In genomic region chr17:48837453-48837852, GRCh38 we compare ENCODE assay signal across 11 cellular contexts. TPM values are rescaled to one million over a fixed set of nuclear protein-coding genes. Genes with fewer than 3 reads are reported as not detected.
A peak's percentile ranks its signal among the peaks of the same experiment; 100 is the strongest.
DNase-seq lines count a peak whose midpoint lies in the region; ATAC-seq lines count a peak whose summit lies in the region.
"Not testable (repeated sequence)": the region's sequence is repeated elsewhere in the genome, so short reads cannot be mapped to it uniquely, and the experiment has no call there.
"Had no signal": no experiment of that assay in that cellular context is flagged by ENCODE, and none has a peak within 500 bp of the region (broad histone marks: within the 10 kb centered on the region; RNA-seq: fewer than 3 reads in every experiment).

No MANE protein-coding gene starts in this region.

- POLR2A ChIA-PET in CD8-positive, alpha-beta memory T cell (lab: Charles Lee); naive thymus-derived CD8-positive, alpha-beta T cell (lab: Charles Lee): not testable (repeated sequence)

- peak overlapping the region; percentile 43 to 91 (median 71) for H3K4me3 Mint-ChIP-seq in CD8-positive, alpha-beta memory T cell
- H3K4me3 Mint-ChIP-seq in IgD-negative memory B cell: peak overlapping the region; percentile 6 to 83 (median 44)
- peak overlapping the region; percentile 69 for H3K4me3 Mint-ChIP-seq in activated T-helper 1 cell treated with anti-CD3 and anti-CD28 coated beads, Interleukin-12 subunit alpha, Interleukin-12 subunit beta, Interleukin-2, Interleukin-4 antibody, amounts not matched to agents 30 ng/mL and 10 ng/mL and 1 ng/mL, durations not matched to agents 14 hours and 24 hours and 36 hours
- peak overlapping the region; percentile 57 to 90 (median 82) for H3K4me3 Mint-ChIP-seq in naive thymus-derived CD8-positive, alpha-beta T cell

- peak in 2 of 5 donors; percentile 66 to 70 for DNase-seq in CD8-positive, alpha-beta memory T cell
- DNase-seq in NOMO-1 treated with DMSO at 0.1 percent for 48 hours (lab: John Stamatoyannopoulos, UW; ENCODE audit: unreplicated experiment) (peak; percentile 85), UCSD-AML1 (lab: John Stamatoyannopoulos, UW; ENCODE audit: unreplicated experiment) (peak; percentile 14)
- DNase-seq in activated T-helper 1 cell treated with anti-CD3 and anti-CD28 coated beads, Interleukin-12 subunit alpha, Interleukin-12 subunit beta, Interleukin-2, Interleukin-4 antibody, amounts not matched to agents 30 ng/mL and 10 ng/mL and 1 ng/mL, durations not matched to agents 14 hours and 24 hours and 36 hours (ENCODE audit: low spot score): peak; percentile 45
- not testable (repeated sequence) for DNase-seq in effector memory CD4-positive, alpha-beta T cell
- peak in 3 of 10 donors; percentile 72 to 76 (median 74) for DNase-seq in naive thymus-derived CD8-positive, alpha-beta T cell

- H3K36me3 ChIP-seq in CD8-positive, alpha-beta memory T cell (ENCODE audit: insufficient read depth, low read length); effector memory CD4-positive, alpha-beta T cell (ENCODE audit: control insufficient read depth, insufficient read depth, low read length); thymus (ENCODE audit: control insufficient read depth, insufficient read depth): not testable (repeated sequence)

- intact Hi-C loops in activated T-helper 1 cell treated with anti-CD3 and anti-CD28 coated beads, Interleukin-12 subunit alpha, Interleukin-12 subunit beta, Interleukin-2, Interleukin-4 antibody, amounts not matched to agents 30 ng/mL and 10 ng/mL and 1 ng/mL, durations not matched to agents 14 hours and 24 hours and 36 hours (cut with micrococcal nuclease): loop anchor here (10.0 kb wide), 1 partner anchor 1193 kb away; the partner anchor contains the start of gene KPNB1

- peaks cover 0 to 17% (median 7%) of the 10 kb centered on the region in 3 donors for H3K36me3 Mint-ChIP-seq in CD8-positive, alpha-beta memory T cell
- not testable (repeated sequence) for H3K36me3 Mint-ChIP-seq in IgD-negative memory B cell
- H3K36me3 Mint-ChIP-seq in activated T-helper 1 cell treated with anti-CD3 and anti-CD28 coated beads, Interleukin-12 subunit alpha, Interleukin-12 subunit beta, Interleukin-2, Interleukin-4 antibody, amounts not matched to agents 30 ng/mL and 10 ng/mL and 1 ng/mL, durations not matched to agents 14 hours and 24 hours and 36 hours (ENCODE audit: low read depth): peaks cover 29% of the 10 kb centered on the region
- H3K36me3 Mint-ChIP-seq in naive thymus-derived CD8-positive, alpha-beta T cell: peaks cover 0 to 17% (median 0%) of the 10 kb centered on the region in 3 donors

- H3K9me3 Mint-ChIP-seq in CD8-positive, alpha-beta memory T cell; IgD-negative memory B cell; activated T-helper 1 cell treated with anti-CD3 and anti-CD28 coated beads, Interleukin-12 subunit alpha, Interleukin-12 subunit beta, Interleukin-2, Interleukin-4 antibody, amounts not matched to agents 30 ng/mL and 10 ng/mL and 1 ng/mL, durations not matched to agents 14 hours and 24 hours and 36 hours; naive thymus-derived CD8-positive, alpha-beta T cell: not testable (repeated sequence)

- 25% methylated on average over 4 of the region's 4 CpGs for WGBS in thymus

- not testable (repeated sequence) for H3K27ac ChIP-seq in CD8-positive, alpha-beta memory T cell (ENCODE audit: low read depth, low read length)
- peak overlapping the region; percentile 37 for H3K27ac ChIP-seq in effector memory CD4-positive, alpha-beta T cell (ENCODE audit: insufficient read depth, low read length, poor library complexity, severe bottlenecking)
- H3K27ac ChIP-seq in thymus (ENCODE audit: low read depth): peak overlapping the region; percentile 36

- not testable (repeated sequence) for H3K4me3 ChIP-seq in CD8-positive, alpha-beta memory T cell (ENCODE audit: low read length); effector memory CD4-positive, alpha-beta T cell (ENCODE audit: insufficient read depth, low read depth, low read length, poor library complexity, severe bottlenecking); thymus (ENCODE audit: low read length)

- ATAC-seq in naive thymus-derived CD8-positive, alpha-beta T cell: peak; percentile 70 to 72

- H3K27me3 Mint-ChIP-seq in CD8-positive, alpha-beta memory T cell; IgD-negative memory B cell; activated T-helper 1 cell treated with anti-CD3 and anti-CD28 coated beads, Interleukin-12 subunit alpha, Interleukin-12 subunit beta, Interleukin-2, Interleukin-4 antibody, amounts not matched to agents 30 ng/mL and 10 ng/mL and 1 ng/mL, durations not matched to agents 14 hours and 24 hours and 36 hours (ENCODE audit: insufficient read depth); naive thymus-derived CD8-positive, alpha-beta T cell: not testable (repeated sequence)

- not testable (repeated sequence) for H3K27me3 ChIP-seq in CD8-positive, alpha-beta memory T cell (ENCODE audit: insufficient read depth, low read length, poor library complexity, severe bottlenecking); effector memory CD4-positive, alpha-beta T cell (replicated peaks; ENCODE audit: control insufficient read depth, insufficient read depth, low read length, poor library complexity, severe bottlenecking); thymus (ENCODE audit: control insufficient read depth, insufficient read depth)

- peak overlapping the region; percentile 38 to 95 (median 76) for H3K27ac Mint-ChIP-seq in CD8-positive, alpha-beta memory T cell
- peak overlapping the region in 2 of 3 donors; percentile 39 to 68 for H3K27ac Mint-ChIP-seq in IgD-negative memory B cell
- peak overlapping the region; percentile 81 for H3K27ac Mint-ChIP-seq in activated T-helper 1 cell treated with anti-CD3 and anti-CD28 coated beads, Interleukin-12 subunit alpha, Interleukin-12 subunit beta, Interleukin-2, Interleukin-4 antibody, amounts not matched to agents 30 ng/mL and 10 ng/mL and 1 ng/mL, durations not matched to agents 14 hours and 24 hours and 36 hours
- peak overlapping the region; percentile 21 to 93 (median 80) for H3K27ac Mint-ChIP-seq in naive thymus-derived CD8-positive, alpha-beta T cell

- not testable (repeated sequence) for H3K9me3 ChIP-seq in CD8-positive, alpha-beta memory T cell (ENCODE audit: low read length); effector memory CD4-positive, alpha-beta T cell (ENCODE audit: control insufficient read depth, low read length); thymus (ENCODE audit: control insufficient read depth)

- CTCF ChIA-PET in CD8-positive, alpha-beta memory T cell (lab: Charles Lee): interaction anchor here (1.7 kb wide), 1 partner anchor 47 kb away, joined by 5 read pairs; no protein-coding TSS in a partner anchor

- H3K4me1 ChIP-seq in CD8-positive, alpha-beta memory T cell (ENCODE audit: insufficient read depth, low read length): peaks cover 88% of the 10 kb centered on the region
- H3K4me1 ChIP-seq in effector memory CD4-positive, alpha-beta T cell (ENCODE audit: control insufficient read depth, insufficient read depth, low read length, poor library complexity, severe bottlenecking): peaks cover 31% of the 10 kb centered on the region
- H3K4me1 ChIP-seq in thymus (ENCODE audit: control insufficient read depth, insufficient read depth, low read length): peaks cover 11% of the 10 kb centered on the region

- H3K4me1 Mint-ChIP-seq in CD8-positive, alpha-beta memory T cell: peaks cover 68 to 92% (median 86%) of the 10 kb centered on the region in 3 donors
- peaks cover 40 to 57% (median 46%) of the 10 kb centered on the region in 3 donors for H3K4me1 Mint-ChIP-seq in IgD-negative memory B cell
- H3K4me1 Mint-ChIP-seq in activated T-helper 1 cell treated with anti-CD3 and anti-CD28 coated beads, Interleukin-12 subunit alpha, Interleukin-12 subunit beta, Interleukin-2, Interleukin-4 antibody, amounts not matched to agents 30 ng/mL and 10 ng/mL and 1 ng/mL, durations not matched to agents 14 hours and 24 hours and 36 hours (ENCODE audit: low read depth): peaks cover 85% of the 10 kb centered on the region
- peaks cover 17 to 95% (median 79%) of the 10 kb centered on the region in 4 donors for H3K4me1 Mint-ChIP-seq in naive thymus-derived CD8-positive, alpha-beta T cell

RNA-seq across cellular contexts. Expression of gene CALCOCO2, which starts 6.6 kb away (rescaled TPM):
- total RNA-seq in CD8-positive, alpha-beta memory T cell: 10 to 100 TPM; 57.4 to 61.8 TPM
- polyA plus RNA-seq in CD8-positive, alpha-beta memory T cell: 182 TPM
- polyA plus RNA-seq in IgD-negative memory B cell (138 TPM), thymus (90.6 TPM)
- total RNA-seq in activated T-helper 1 cell treated with anti-CD3 and anti-CD28 coated beads, Interleukin-12 subunit alpha, Interleukin-12 subunit beta, Interleukin-2, Interleukin-4 antibody, amounts not matched to agents 30 ng/mL and 10 ng/mL and 1 ng/mL, durations not matched to agents 14 hours and 24 hours and 36 hours: 50.3 and 57.9 TPM in 2 replicates
- total RNA-seq in naive thymus-derived CD8-positive, alpha-beta T cell: 100 to 1,000 TPM; 133 to 135 TPM
- polyA plus RNA-seq in naive thymus-derived CD8-positive, alpha-beta T cell: 100 to 1,000 TPM; 123 to 157 (median 127) TPM

RNA-seq across cellular contexts. Expression of gene TTLL6, which starts 20.4 kb away (rescaled TPM):
- total RNA-seq in CD8-positive, alpha-beta memory T cell: not detected
- polyA plus RNA-seq in CD8-positive, alpha-beta memory T cell: not detected
- polyA plus RNA-seq in IgD-negative memory B cell: not detected
- total RNA-seq in activated T-helper 1 cell treated with anti-CD3 and anti-CD28 coated beads, Interleukin-12 subunit alpha, Interleukin-12 subunit beta, Interleukin-2, Interleukin-4 antibody, amounts not matched to agents 30 ng/mL and 10 ng/mL and 1 ng/mL, durations not matched to agents 14 hours and 24 hours and 36 hours: not detected in 2 replicates
- total RNA-seq in naive thymus-derived CD8-positive, alpha-beta T cell: not detected
- not detected for polyA plus RNA-seq in naive thymus-derived CD8-positive, alpha-beta T cell
- polyA plus RNA-seq in thymus: 0.41 TPM
- total RNA-seq: ascending aorta, glomerular endothelial cell, thoracic aorta had no signal

RNA-seq across cellular contexts. Expression of gene ATP5MC1, which starts 55.1 kb away (rescaled TPM):
- total RNA-seq in CD8-positive, alpha-beta memory T cell: 100 to 1,000 TPM; 131 to 138 TPM
- polyA plus RNA-seq in CD8-positive, alpha-beta memory T cell: 143 TPM
- polyA plus RNA-seq in IgD-negative memory B cell (192 TPM), thymus (157 TPM)
- 149 and 155 TPM in 2 replicates for total RNA-seq in activated T-helper 1 cell treated with anti-CD3 and anti-CD28 coated beads, Interleukin-12 subunit alpha, Interleukin-12 subunit beta, Interleukin-2, Interleukin-4 antibody, amounts not matched to agents 30 ng/mL and 10 ng/mL and 1 ng/mL, durations not matched to agents 14 hours and 24 hours and 36 hours
- 10 to 100 TPM; 36.8 to 43.1 TPM for total RNA-seq in naive thymus-derived CD8-positive, alpha-beta T cell
- polyA plus RNA-seq in naive thymus-derived CD8-positive, alpha-beta T cell: 100 to 1,000 TPM; 162 to 215 (median 192) TPM
